ENCODE assay signal across 1 cellular context in genomic region chr17:50868594-50868993, GRCh38.
TF ChIP-seq lines count a peak whose summit lies in the region.

No MANE protein-coding gene starts in this region.

TF ChIP-seq in HepG2, 621 proteins besides CTCF, POLR2A, EP300 and RAD21 (continued from another document):
- TF ChIP-seq PAXIP1 (CRISPR knock-in tag; conservative IDR thresholded peaks at IDR 0.05) (no peak), ZNF784 (CRISPR knock-in tag; IDR thresholded peaks at IDR 0.05; ENCODE audit: borderline replicate concordance) (0 out of 2 replicates have a peak, but pooled peaks have one; percentile 26), ZBTB40 (IDR thresholded peaks at IDR 0.05) (no peak), ZBTB40 (CRISPR knock-in tag; IDR thresholded peaks at IDR 0.05) (no peak)
